In the genomic region with DNA sequence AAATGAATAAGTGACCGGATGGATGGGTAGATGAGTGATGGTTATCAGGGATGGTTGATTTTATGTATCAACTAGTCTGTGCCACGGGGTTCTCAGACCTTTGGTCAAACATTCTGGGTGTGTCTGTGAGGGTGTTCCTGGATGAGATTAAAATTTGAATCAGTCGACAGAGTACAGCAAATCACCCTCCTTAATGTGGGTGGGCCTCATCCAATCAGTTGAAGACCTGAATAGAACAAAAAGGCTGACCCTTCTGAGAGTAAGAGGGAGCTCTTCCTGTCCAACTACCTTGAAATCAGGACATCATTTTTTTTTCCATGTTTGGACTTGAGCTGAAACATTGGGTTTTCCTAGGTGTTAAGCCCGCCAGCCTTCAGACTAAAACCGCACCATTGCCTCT, we compare ENCODE assay signal across 1 cellular context.
TF ChIP-seq lines count a peak whose summit lies in the region.

No MANE protein-coding gene starts in this region.

TF ChIP-seq in K562, 482 proteins besides CTCF, POLR2A, EP300 and RAD21 (continued from another document):
- TF ChIP-seq, protein P1, sequence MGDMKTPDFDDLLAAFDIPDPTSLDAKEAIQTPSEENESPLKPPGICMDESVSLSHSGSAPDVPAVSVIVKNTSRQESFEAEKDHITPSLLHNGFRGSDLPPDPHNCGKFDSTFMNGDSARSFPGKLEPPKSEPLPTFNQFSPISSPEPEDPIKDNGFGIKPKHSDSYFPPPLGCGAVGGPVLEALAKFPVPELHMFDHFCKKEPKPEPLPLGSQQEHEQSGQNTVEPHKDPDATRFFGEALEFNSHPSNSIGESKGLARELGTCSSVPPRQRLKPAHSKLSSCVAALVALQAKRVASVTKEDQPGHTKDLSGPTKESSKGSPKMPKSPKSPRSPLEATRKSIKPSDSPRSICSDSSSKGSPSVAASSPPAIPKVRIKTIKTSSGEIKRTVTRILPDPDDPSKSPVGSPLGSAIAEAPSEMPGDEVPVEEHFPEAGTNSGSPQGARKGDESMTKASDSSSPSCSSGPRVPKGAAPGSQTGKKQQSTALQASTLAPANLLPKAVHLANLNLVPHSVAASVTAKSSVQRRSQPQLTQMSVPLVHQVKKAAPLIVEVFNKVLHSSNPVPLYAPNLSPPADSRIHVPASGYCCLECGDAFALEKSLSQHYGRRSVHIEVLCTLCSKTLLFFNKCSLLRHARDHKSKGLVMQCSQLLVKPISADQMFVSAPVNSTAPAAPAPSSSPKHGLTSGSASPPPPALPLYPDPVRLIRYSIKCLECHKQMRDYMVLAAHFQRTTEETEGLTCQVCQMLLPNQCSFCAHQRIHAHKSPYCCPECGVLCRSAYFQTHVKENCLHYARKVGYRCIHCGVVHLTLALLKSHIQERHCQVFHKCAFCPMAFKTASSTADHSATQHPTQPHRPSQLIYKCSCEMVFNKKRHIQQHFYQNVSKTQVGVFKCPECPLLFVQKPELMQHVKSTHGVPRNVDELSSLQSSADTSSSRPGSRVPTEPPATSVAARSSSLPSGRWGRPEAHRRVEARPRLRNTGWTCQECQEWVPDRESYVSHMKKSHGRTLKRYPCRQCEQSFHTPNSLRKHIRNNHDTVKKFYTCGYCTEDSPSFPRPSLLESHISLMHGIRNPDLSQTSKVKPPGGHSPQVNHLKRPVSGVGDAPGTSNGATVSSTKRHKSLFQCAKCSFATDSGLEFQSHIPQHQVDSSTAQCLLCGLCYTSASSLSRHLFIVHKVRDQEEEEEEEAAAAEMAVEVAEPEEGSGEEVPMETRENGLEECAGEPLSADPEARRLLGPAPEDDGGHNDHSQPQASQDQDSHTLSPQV (IDR thresholded peaks at IDR 0.05) = no peak
- TF ChIP-seq ZNF134 (CRISPR knock-in tag; conservative IDR thresholded peaks at IDR 0.05) = peak; percentile 97
- no peak for TF ChIP-seq ZNF324 (CRISPR knock-in tag; IDR thresholded peaks at IDR 0.05)
- no peak for TF ChIP-seq ARNT (IDR thresholded peaks at IDR 0.05)
- no peak for TF ChIP-seq MTA1 (IDR thresholded peaks at IDR 0.05; ENCODE audit: borderline replicate concordance)
